Comparison of ENCODE assay signal across 1 cellular context in the genomic region with DNA sequence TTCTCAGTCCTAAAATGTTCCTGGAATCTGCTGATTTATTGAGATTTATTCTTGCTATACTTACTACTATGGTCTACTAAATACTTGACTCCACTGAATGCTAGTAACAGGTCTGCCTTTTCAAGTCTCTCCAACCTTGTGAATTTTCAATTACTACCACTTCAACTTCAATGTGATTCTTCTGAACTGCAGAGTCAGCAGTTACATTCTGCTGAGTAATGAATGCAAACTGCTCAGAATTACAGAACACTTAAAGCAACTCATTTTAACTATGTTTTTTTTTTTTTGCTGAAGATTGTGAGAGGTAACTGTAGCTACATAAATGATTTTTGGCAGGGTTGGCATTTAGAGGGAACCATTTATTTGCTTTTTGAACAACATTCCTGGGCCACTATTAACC.
TF ChIP-seq lines count a peak whose summit lies in the region.

No MANE protein-coding gene starts in this region.

TF ChIP-seq in K562, 482 proteins besides CTCF, POLR2A, EP300 and RAD21 (continued from another document):
- TF ChIP-seq NFE2 (IDR thresholded peaks at IDR 0.05; ENCODE audit: low read depth) (peak; percentile 62), HDGF (IDR thresholded peaks at IDR 0.05) (no peak), NR2C1 (IDR thresholded peaks at IDR 0.05) (no peak), NR2C1 (tag; IDR thresholded peaks at IDR 0.05) (no peak), ZNF23 (CRISPR knock-in tag; IDR thresholded peaks at IDR 0.05) (no peak), BACH1 (tag; IDR thresholded peaks at IDR 0.05) (peak; percentile 88), ETV5 (CRISPR knock-in tag; IDR thresholded peaks at IDR 0.05; ENCODE audit: low read depth) (no peak), BRD9 (IDR thresholded peaks at IDR 0.05; ENCODE audit: low read depth, partially characterized antibody) (no peak), NONO (IDR thresholded peaks at IDR 0.05; ENCODE audit: low read depth in 2 of 2, low read length in 1 of 2) (no peak)
